Comparison of ENCODE assay signal across 11 cellular contexts in genomic region chr5:42745426-42745825, GRCh38. TPM values are rescaled to one million over a fixed set of nuclear protein-coding genes. Genes with fewer than 3 reads are reported as not detected.
DNase-seq lines count a peak whose midpoint lies in the region; ATAC-seq, FAIRE-seq and TF ChIP-seq lines count a peak whose summit lies in the region.
"Had no signal": no experiment of that assay in that cellular context is flagged by ENCODE, and none has a peak within 500 bp of the region (broad histone marks: within the 10 kb centered on the region; RNA-seq: fewer than 3 reads in every experiment).

No MANE protein-coding gene starts in this region.

- FAIRE-seq in HepG2 (lab: Jason Lieb, UNC): peak; percentile 40
- FAIRE-seq: HTR-8/SVneo had no signal

- CTCF ChIA-PET in HepG2 (lab: Yijun Ruan, JAX; ENCODE audit: low intra/inter-chr PET ratio, low total read pairs): interaction anchor here (0.8 kb wide), 1 partner anchor 144 kb away, joined by 3 read pairs; no protein-coding TSS in a partner anchor
- CTCF ChIA-PET in PC-3 (lab: Charles Lee): no interaction called here
- CTCF ChIA-PET in CD8-positive, alpha-beta T cell (lab: Charles Lee): interaction anchor here (1.5 kb wide), 1 partner anchor 24 kb away, joined by 5 read pairs; no protein-coding TSS in a partner anchor

- H3K4me3 ChIP-seq in HepG2 (replicated peaks in 1 of 3; ENCODE audit: insufficient read depth in 1 of 3, low read depth in 2 of 3, low read length in 3 of 3): no peak overlapping the region
- H3K4me3 ChIP-seq in right lobe of liver: no peak overlapping the region
- no peak overlapping the region for H3K4me3 ChIP-seq in PC-3 (ENCODE audit: low read length)
- no peak overlapping the region for H3K4me3 ChIP-seq in upper lobe of right lung
- no peak overlapping the region for H3K4me3 ChIP-seq in CD8-positive, alpha-beta T cell (ENCODE audit: low read depth, low read length)

- 9% methylated on average over 4 of the region's 4 CpGs for WGBS in HepG2 (ENCODE audit: low lambda C conversion rate)
- WGBS in right lobe of liver (ENCODE audit: insufficient coverage, low coverage, low lambda C conversion rate, missing lambda C conversion rate): 27% methylated on average over 4 of the region's 4 CpGs

- H3K4me2 ChIP-seq in HepG2 (ENCODE audit: low read depth, low read length): no peak overlapping the region
- no peak overlapping the region for H3K4me2 ChIP-seq in PC-3 (ENCODE audit: low read length)

- H3K4me1 ChIP-seq in HepG2 (ENCODE audit: insufficient read depth, low read length) (no peaks in the 10 kb centered on the region), right lobe of liver (no peaks in the 10 kb centered on the region), PC-3 (ENCODE audit: insufficient read depth, low read length) (peaks cover 7% of the 10 kb centered on the region), upper lobe of right lung (no peaks in the 10 kb centered on the region)
- no peaks in the 10 kb centered on the region for H3K4me1 ChIP-seq in CD8-positive, alpha-beta T cell (ENCODE audit: insufficient read depth, low read length)

- intact Hi-C loops in HepG2 (cut with micrococcal nuclease; ENCODE audit: unreplicated experiment) (no loop called here), right lobe of liver (cut with DNase I) (no loop called here), PC-3 (cut with micrococcal nuclease) (no loop called here), upper lobe of right lung (cut with DNase I) (no loop called here)
- intact Hi-C loops in activated T-helper 2 cell treated with anti-CD3 and anti-CD28 coated beads, Interferon-gamma antibody, Interleukin-2, Interleukin-4, amounts not matched to agents 10 μg/mL and 5 μg/mL and 100 μg/mL, durations not matched to agents 14 hours and 24 hours and 36 hours (cut with micrococcal nuclease): no loop called here
- intact Hi-C loops in CD8-positive, alpha-beta T cell (cut with DNase I, micrococcal nuclease): no loop called here

- H3K27ac ChIP-seq in HepG2 (ENCODE audit: extremely low read length, insufficient read depth, low read length) (no peak overlapping the region), right lobe of liver (no peak overlapping the region), PC-3 (ENCODE audit: low read length) (no peak overlapping the region), upper lobe of right lung (no peak overlapping the region)
- no peak overlapping the region for H3K27ac ChIP-seq in CD8-positive, alpha-beta T cell (ENCODE audit: low read depth, low read length)

- H3K27me3 Mint-ChIP-seq in activated T-helper 2 cell treated with anti-CD3 and anti-CD28 coated beads, Interferon-gamma antibody, Interleukin-2, Interleukin-4, amounts not matched to agents 10 μg/mL and 5 μg/mL and 100 μg/mL, durations not matched to agents 14 hours and 24 hours and 36 hours (ENCODE audit: low read depth): peaks cover 18% of the 10 kb centered on the region
- no peaks in the 10 kb centered on the region for H3K27me3 Mint-ChIP-seq in CD8-positive, alpha-beta T cell (ENCODE audit: low read depth)
- H3K27me3 Mint-ChIP-seq: central memory CD8-positive, alpha-beta T cell had no signal

- H2AFZ ChIP-seq in HepG2 (ENCODE audit: low read length) (no peak overlapping the region), PC-3 (ENCODE audit: low read length) (no peak overlapping the region)

- no peaks in the 10 kb centered on the region for H3K9me2 ChIP-seq in PC-3 (replicated peaks; ENCODE audit: low read length)

- TF ChIP-seq POLR2A in HepG2 (IDR thresholded peaks at IDR 0.05; ENCODE audit: insufficient read depth in 1 of 2, low read depth in 2 of 2, low read length in 2 of 2) (no peak), right lobe of liver (IDR thresholded peaks at IDR 0.05) (no peak)

- H3K4me1 Mint-ChIP-seq in activated T-helper 2 cell treated with anti-CD3 and anti-CD28 coated beads, Interferon-gamma antibody, Interleukin-2, Interleukin-4, amounts not matched to agents 10 μg/mL and 5 μg/mL and 100 μg/mL, durations not matched to agents 14 hours and 24 hours and 36 hours (ENCODE audit: low read depth): peaks cover 9% of the 10 kb centered on the region
- H3K4me1 Mint-ChIP-seq in CD8-positive, alpha-beta T cell (ENCODE audit: low read depth): peaks cover 5% of the 10 kb centered on the region

- H3K79me2 ChIP-seq in HepG2 (ENCODE audit: insufficient read depth, low read length): no peaks in the 10 kb centered on the region
- H3K79me2 ChIP-seq in PC-3 (ENCODE audit: low read length): no peaks in the 10 kb centered on the region

- H3K4me3 Mint-ChIP-seq in activated T-helper 2 cell treated with anti-CD3 and anti-CD28 coated beads, Interferon-gamma antibody, Interleukin-2, Interleukin-4, amounts not matched to agents 10 μg/mL and 5 μg/mL and 100 μg/mL, durations not matched to agents 14 hours and 24 hours and 36 hours (ENCODE audit: low read depth): no peak overlapping the region
- H3K4me3 Mint-ChIP-seq in CD8-positive, alpha-beta T cell: no peak overlapping the region
- H3K4me3 Mint-ChIP-seq: central memory CD8-positive, alpha-beta T cell had no signal

- H4K20me1 ChIP-seq in HepG2 (ENCODE audit: insufficient read depth, low read length): no peaks in the 10 kb centered on the region
- H4K20me1 ChIP-seq in PC-3 (ENCODE audit: low read length): no peaks in the 10 kb centered on the region

- H3K27ac Mint-ChIP-seq in activated T-helper 2 cell treated with anti-CD3 and anti-CD28 coated beads, Interferon-gamma antibody, Interleukin-2, Interleukin-4, amounts not matched to agents 10 μg/mL and 5 μg/mL and 100 μg/mL, durations not matched to agents 14 hours and 24 hours and 36 hours: no peak overlapping the region
- H3K27ac Mint-ChIP-seq in CD8-positive, alpha-beta T cell: no peak overlapping the region

- POLR2A ChIA-PET in HepG2 (lab: Yijun Ruan, JAX): no interaction called here
- POLR2A ChIA-PET in PC-3 (lab: Charles Lee; ENCODE audit: unreplicated experiment): no interaction called here
- POLR2A ChIA-PET in CD8-positive, alpha-beta T cell (lab: Charles Lee): no interaction called here

- ATAC-seq in HepG2: peak; percentile 52; the same call in 2 of the 3 replicates
- no peak for ATAC-seq in right lobe of liver
- ATAC-seq in PC-3: no peak
- peak; percentile 39 for ATAC-seq in upper lobe of right lung
- ATAC-seq in GM18909 (IDR thresholded peaks at IDR 0.05; ENCODE audit: poor library complexity, unreplicated experiment): no peak
- no peak for ATAC-seq in CD8-positive, alpha-beta T cell
- ATAC-seq: left cardiac atrium had no signal

- no peaks in the 10 kb centered on the region for H3K36me3 ChIP-seq in HepG2 (replicated peaks in 1 of 2; ENCODE audit: control insufficient read depth in 1 of 2, insufficient read depth in 2 of 2, low read length in 2 of 2)
- no peaks in the 10 kb centered on the region for H3K36me3 ChIP-seq in right lobe of liver
- H3K36me3 ChIP-seq in PC-3 (ENCODE audit: low read depth, low read length): no peaks in the 10 kb centered on the region
- H3K36me3 ChIP-seq in upper lobe of right lung: no peaks in the 10 kb centered on the region
- H3K36me3 ChIP-seq in CD8-positive, alpha-beta T cell (ENCODE audit: insufficient read depth, low read length): no peaks in the 10 kb centered on the region

- BruUV-seq in HepG2 (replicated peaks; lab: Mats Ljungman, UMichigan) (no TSS peak), PC-3 (replicated peaks; lab: Mats Ljungman, UMichigan) (no TSS peak)

- TF ChIP-seq CTCF in HepG2 (CRISPR knock-in tag; IDR thresholded peaks at IDR 0.05): peak; percentile 57
- TF ChIP-seq CTCF in right lobe of liver (IDR thresholded peaks at IDR 0.05): peak in 2 of 4 donors; percentile 0 to 20
- peak; percentile 73 for TF ChIP-seq CTCF in PC-3 (conservative IDR thresholded peaks at IDR 0.05; ENCODE audit: low read depth, low read length)
- TF ChIP-seq CTCF in upper lobe of right lung (IDR thresholded peaks at IDR 0.05): peak; percentile 29
- TF ChIP-seq CTCF in CD8-positive, alpha-beta T cell (IDR thresholded peaks at IDR 0.05): no peak

- TF ChIP-seq RAD21 in HepG2 (CRISPR knock-in tag; IDR thresholded peaks at IDR 0.05): no peak

- H3K9ac ChIP-seq in HepG2 (ENCODE audit: insufficient read depth, low read depth, low read length) (no peak overlapping the region), PC-3 (ENCODE audit: low read length) (no peak overlapping the region)

- H3K9me3 ChIP-seq in HepG2 (ENCODE audit: low read length) (no peaks in the 10 kb centered on the region), right lobe of liver (no peaks in the 10 kb centered on the region), PC-3 (ENCODE audit: low read length) (no peaks in the 10 kb centered on the region), upper lobe of right lung (no peaks in the 10 kb centered on the region)
- no peaks in the 10 kb centered on the region for H3K9me3 ChIP-seq in CD8-positive, alpha-beta T cell (ENCODE audit: low read length)

- TF ChIP-seq EP300 in HepG2 (IDR thresholded peaks at IDR 0.05; ENCODE audit: low read depth in 2 of 2, low read length in 2 of 2) (no peak), HepG2 (CRISPR knock-in tag; IDR thresholded peaks at IDR 0.05; ENCODE audit: borderline replicate concordance) (no peak)

- no peaks in the 10 kb centered on the region for H3F3A ChIP-seq in PC-3 (ENCODE audit: low read length, unreplicated experiment)

- H3K36me3 Mint-ChIP-seq in activated T-helper 2 cell treated with anti-CD3 and anti-CD28 coated beads, Interferon-gamma antibody, Interleukin-2, Interleukin-4, amounts not matched to agents 10 μg/mL and 5 μg/mL and 100 μg/mL, durations not matched to agents 14 hours and 24 hours and 36 hours (ENCODE audit: low read depth): no peaks in the 10 kb centered on the region
- no peaks in the 10 kb centered on the region for H3K36me3 Mint-ChIP-seq in CD8-positive, alpha-beta T cell

- in situ Hi-C loops in HepG2 (cut with HindIII; ENCODE audit: extremely low pct_ligation_motif_present, low pct_unique_long_range_greater_than_20kb): no loop called here

- no peaks in the 10 kb centered on the region for H3K27me3 ChIP-seq in HepG2 (ENCODE audit: control insufficient read depth in 1 of 2, insufficient read depth in 2 of 2, low read length in 2 of 2)
- no peaks in the 10 kb centered on the region for H3K27me3 ChIP-seq in right lobe of liver
- no peaks in the 10 kb centered on the region for H3K27me3 ChIP-seq in PC-3 (ENCODE audit: low read length)
- no peaks in the 10 kb centered on the region for H3K27me3 ChIP-seq in upper lobe of right lung
- no peaks in the 10 kb centered on the region for H3K27me3 ChIP-seq in CD8-positive, alpha-beta T cell (ENCODE audit: insufficient read depth, low read length)

- peaks cover 5% of the 10 kb centered on the region for H3K9me3 Mint-ChIP-seq in activated T-helper 2 cell treated with anti-CD3 and anti-CD28 coated beads, Interferon-gamma antibody, Interleukin-2, Interleukin-4, amounts not matched to agents 10 μg/mL and 5 μg/mL and 100 μg/mL, durations not matched to agents 14 hours and 24 hours and 36 hours
- H3K9me3 Mint-ChIP-seq in CD8-positive, alpha-beta T cell: no peaks in the 10 kb centered on the region
- H3K9me3 Mint-ChIP-seq: central memory CD8-positive, alpha-beta T cell had no signal

- DNase-seq in HepG2 (ENCODE audit: low spot score) (peak; percentile 14), right lobe of liver (no peak), PC-3 (peak; percentile 41), globus pallidus (ENCODE audit: low spot score) (peak; percentile 18), upper lobe of right lung (no peak)
- DNase-seq in activated T-helper 2 cell treated with anti-CD3 and anti-CD28 coated beads, Interferon-gamma antibody, Interleukin-2, Interleukin-4, amounts not matched to agents 10 μg/mL and 5 μg/mL and 100 μg/mL, durations not matched to agents 14 hours and 24 hours and 36 hours (ENCODE audit: low spot score): no peak
- DNase-seq in CD8-positive, alpha-beta T cell: no peak
- DNase-seq: left cardiac atrium had no signal

RNA-seq across cellular contexts. Expression of gene CCDC152, which starts 11.2 kb away (rescaled TPM):
- total RNA-seq in HepG2 (2016; rRNA removed; fragmentation: Illumina TruSeq; extraction: Trizol) (0.15 and 0.20 TPM in 2 replicates), right lobe of liver (1 to 10 TPM in 1 of 6 experiments, under 1 TPM in 4, not detected in 1; 0.06 to 1.2 (median 0.42) TPM), PC-3 (2014; rRNA removed) (not detected in 2 replicates), upper lobe of right lung (0.78 TPM)
- total RNA-seq in HepG2 (2016; cell fraction: cytosol; rRNA removed; fragmentation: Illumina TruSeq; extraction: Trizol; ENCODE audit: low read depth): 0.09 and 0.10 TPM in 2 replicates
- 0.26 and 0.28 TPM in 2 replicates for total RNA-seq in HepG2 (2016; cell fraction: insoluble cytoplasmic fraction; rRNA removed; fragmentation: Illumina TruSeq; extraction: Trizol)
- total RNA-seq in HepG2 (2016; cell fraction: membrane; rRNA removed; fragmentation: Illumina TruSeq; extraction: Trizol): 0.03 and 0.06 TPM in 2 replicates
- 0.22 TPM in 1 of 2 replicates, not detected in the other for total RNA-seq in HepG2 (2016; cell fraction: nucleus; rRNA removed; fragmentation: Illumina TruSeq; extraction: Trizol)
- polyA plus RNA-seq in HepG2 (2011; rRNA removed): 0.36 and 0.37 TPM in 2 replicates
- polyA plus RNA-seq in HepG2 (2011; cell fraction: cytosol; rRNA removed): 0.03 TPM in 1 of 2 replicates, not detected in the other
- polyA plus RNA-seq in HepG2 (2011; cell fraction: nucleus; rRNA removed): 0.07 TPM in 1 of 2 replicates, not detected in the other
- 9.6 and 21.6 TPM in 2 replicates for polyA plus RNA-seq in HepG2 (2012)
- not detected in 2 replicates for polyA plus RNA-seq in HepG2 (2016; cell fraction: cytosol; fragmentation: Illumina TruSeq; extraction: Trizol; ENCODE audit: low read depth)
- 0.29 and 0.46 TPM in 2 replicates for polyA plus RNA-seq in HepG2 (2016; cell fraction: insoluble cytoplasmic fraction; fragmentation: Illumina TruSeq; extraction: Trizol; ENCODE audit: low read depth)
- polyA plus RNA-seq in HepG2 (2016; cell fraction: membrane; fragmentation: Illumina TruSeq; extraction: Trizol; ENCODE audit: low read depth): 0.07 TPM in 1 of 2 replicates, not detected in the other
- not detected in 2 replicates for polyA plus RNA-seq in HepG2 (2016; cell fraction: nucleus; fragmentation: Illumina TruSeq; extraction: Trizol; ENCODE audit: insufficient read depth, low read depth)
- polyA minus RNA-seq in HepG2 (2011; rRNA and poly(A)+ RNA removed; ENCODE audit: low replicate concordance): 0.22 TPM in 1 of 2 replicates, not detected in the other
- 0.20 and 1.5 TPM in 2 replicates for polyA minus RNA-seq in HepG2 (2011; cell fraction: cytosol; rRNA and poly(A)+ RNA removed)
- polyA minus RNA-seq in HepG2 (2011; cell fraction: nucleus; rRNA and poly(A)+ RNA removed): 0.26 and 0.37 TPM in 2 replicates
- total RNA-seq in activated T-helper 2 cell treated with anti-CD3 and anti-CD28 coated beads, Interferon-gamma antibody, Interleukin-2, Interleukin-4, amounts not matched to agents 10 μg/mL and 5 μg/mL and 100 μg/mL, durations not matched to agents 14 hours and 24 hours and 36 hours: 5.5 and 6.0 TPM in 2 replicates
- total RNA-seq in CD8-positive, alpha-beta T cell: 1 to 10 TPM; 1.6 to 2.9 TPM

Comparison
In these comparisons a context has a peak if more than half of its experiments do, and no peak if none do; other contexts are left out.
1. ATAC-seq: peak in HepG2 (single experiment) and upper lobe of right lung (single experiment); none in right lobe of liver (0 of 4), PC-3 (single experiment), GM18909 (single experiment) and CD8-positive, alpha-beta T cell (single experiment).
2. DNase-seq: peak in HepG2 (single experiment), PC-3 (single experiment) and globus pallidus (single experiment); none in right lobe of liver (0 of 3), upper lobe of right lung (single experiment), activated T-helper 2 cell treated with anti-CD3 and anti-CD28 coated beads, Interferon-gamma antibody, Interleukin-2, Interleukin-4, amounts not matched to agents 10 μg/mL and 5 μg/mL and 100 μg/mL, durations not matched to agents 14 hours and 24 hours and 36 hours (single experiment) and CD8-positive, alpha-beta T cell (0 of 7).